In genomic region chr2:216596234-216596985, GRCh38 we compare ENCODE assay signal across 10 cellular contexts. TPM values are rescaled to one million over a fixed set of nuclear protein-coding genes. Genes with fewer than 3 reads are reported as not detected.
DNase-seq lines count a peak whose midpoint lies in the region; ATAC-seq, FAIRE-seq and TF ChIP-seq lines count a peak whose summit lies in the region.
"Had no signal": no experiment of that assay in that cellular context is flagged by ENCODE, and none has a peak within 500 bp of the region (broad histone marks: within the 10 kb centered on the region; RNA-seq: fewer than 3 reads in every experiment).

No MANE protein-coding gene starts in this region.

- H3K4me1 Mint-ChIP-seq in activated T-cell treated with anti-CD3 and anti-CD28 coated beads, Interleukin-2, amount 50 U/mL, for 4 hours (ENCODE audit: low read depth): no peaks in the 10 kb centered on the region
- H3K4me1 Mint-ChIP-seq: naive thymus-derived CD8-positive, alpha-beta T cell had no signal

- no peaks in the 10 kb centered on the region for H3K9me3 Mint-ChIP-seq in activated T-cell treated with anti-CD3 and anti-CD28 coated beads, Interleukin-2, amount 50 U/mL, for 4 hours
- H3K9me3 Mint-ChIP-seq: naive thymus-derived CD8-positive, alpha-beta T cell had no signal

- peak overlapping the region in 1 of 2 donors; percentile 10 for H3K27ac ChIP-seq in coronary artery

- DNase-seq in EH (ENCODE audit: low read depth) (peak; percentile 95), NCI-H2029 treated with DMSO at 0.1 percent for 48 hours (lab: John Stamatoyannopoulos, UW) (peak; percentile 66), brain pericyte (ENCODE audit: low read depth, low spot score) (peak; percentile 58), mucosa of gallbladder (ENCODE audit: low spot score) (peak; percentile 20), urothelium cell line (ENCODE audit: low spot score) (no peak), coronary artery (ENCODE audit: low spot score) (no peak)
- DNase-seq in activated T-cell treated with anti-CD3 and anti-CD28 coated beads, Interleukin-2, amount 50 U/mL, for 4 hours: no peak
- no peak for DNase-seq in effector CD8-positive, alpha-beta T cell (lab: John Stamatoyannopoulos, UW)
- DNase-seq: activated T-cell treated with anti-CD3 and anti-CD28 coated beads, Interleukin-2, amount 50 U/mL, for 1 hour; naive thymus-derived CD8-positive, alpha-beta T cell had no signal

- no peak for ATAC-seq in activated T-cell treated with anti-CD3 and anti-CD28 coated beads, Interleukin-2, amount 50 U/mL, for 4 hours
- ATAC-seq: naive thymus-derived CD8-positive, alpha-beta T cell had no signal

- H3K4me3 ChIP-seq in coronary artery: no peak overlapping the region

- H3K4me3 Mint-ChIP-seq in activated T-cell treated with anti-CD3 and anti-CD28 coated beads, Interleukin-2, amount 50 U/mL, for 4 hours: no peak overlapping the region
- H3K4me3 Mint-ChIP-seq: naive thymus-derived CD8-positive, alpha-beta T cell had no signal

- TF ChIP-seq CTCF in coronary artery (IDR thresholded peaks at IDR 0.05): no peak

- FAIRE-seq in urothelium cell line (lab: Jason Lieb, UNC): no peak

- H3K27me3 Mint-ChIP-seq in activated T-cell treated with anti-CD3 and anti-CD28 coated beads, Interleukin-2, amount 50 U/mL, for 4 hours (ENCODE audit: low read depth): peaks cover 9% of the 10 kb centered on the region

- no peaks in the 10 kb centered on the region for H3K36me3 Mint-ChIP-seq in activated T-cell treated with anti-CD3 and anti-CD28 coated beads, Interleukin-2, amount 50 U/mL, for 4 hours (ENCODE audit: insufficient read depth)
- H3K36me3 Mint-ChIP-seq: naive thymus-derived CD8-positive, alpha-beta T cell had no signal

RNA-seq across cellular contexts. Expression of gene IGFBP2, which starts 36.8 kb away (rescaled TPM):
- 27.7 TPM for total RNA-seq in mucosa of gallbladder
- total RNA-seq in activated T-cell treated with anti-CD3 and anti-CD28 coated beads, Interleukin-2, amount 50 U/mL, for 4 hours: 1 to 10 TPM in 2 of 3 donors, under 1 TPM in 1; 0.73 to 1.9 (median 1.4) TPM
- total RNA-seq: naive thymus-derived CD8-positive, alpha-beta T cell had no signal

Comparison
In these comparisons a context has a peak if more than half of its experiments do, and no peak if none do; other contexts are left out.
1. DNase-seq: peak in EH (single experiment), NCI-H2029 treated with DMSO at 0.1 percent for 48 hours (single experiment), brain pericyte (single experiment) and mucosa of gallbladder (single experiment); none in activated T-cell treated with anti-CD3 and anti-CD28 coated beads, Interleukin-2, amount 50 U/mL, for 4 hours (single experiment), effector CD8-positive, alpha-beta T cell (single experiment), urothelium cell line (single experiment) and coronary artery (single experiment).